ENCODE assay signal across 24 cellular contexts in the genomic region with DNA sequence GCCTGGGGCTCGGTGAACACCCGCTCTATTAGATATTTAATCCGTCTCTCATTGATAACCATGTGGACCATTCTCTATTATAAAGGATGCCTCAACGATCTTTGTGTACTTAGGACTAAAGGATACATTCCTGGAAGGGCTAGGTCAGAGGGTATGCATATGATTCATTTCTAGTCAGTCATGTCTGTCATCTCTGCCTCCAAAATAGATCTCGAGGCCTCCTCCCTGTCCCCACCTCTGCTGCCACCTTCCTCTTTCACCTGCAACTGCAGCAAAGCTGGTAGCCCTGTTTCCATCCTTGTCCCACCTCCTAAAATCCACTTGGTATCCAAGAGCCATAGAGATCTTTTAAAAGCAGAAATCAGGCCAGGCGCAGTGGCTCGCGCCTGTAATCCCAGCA.
DNase-seq lines count a peak whose midpoint lies in the region; ATAC-seq, FAIRE-seq and TF ChIP-seq lines count a peak whose summit lies in the region.
"Had no signal": no experiment of that assay in that cellular context is flagged by ENCODE, and none has a peak within 500 bp of the region (broad histone marks: within the 10 kb centered on the region; RNA-seq: fewer than 3 reads in every experiment).

No MANE protein-coding gene starts in this region.

- DNase-seq in HepG2 (ENCODE audit: low spot score), result peak; percentile 41
- DNase-seq in right lobe of liver, result no peak
- DNase-seq in RKO (ENCODE audit: low spot score), result peak; percentile 33
- DNase-seq in epithelial cell of proximal tubule (ENCODE audit: low read depth), result no peak
- no peak for DNase-seq in NCI-H1694 (lab: John Stamatoyannopoulos, UW)
- DNase-seq in activated effector memory CD4-positive, alpha-beta T cell treated with Interleukin-2 at 50 U/mL for 16 hours, result no peak
- no peak for DNase-seq in lower lobe of right lung
- DNase-seq: activated CD4-positive, alpha-beta memory T cell treated with anti-CD3 and anti-CD28 coated beads for 36 hours; activated CD4-positive, CD25-positive, alpha-beta regulatory T cell treated with anti-CD3 and anti-CD28 coated beads, Interleukin-2, amount 50 U/mL, for 72 hours; aorta; CD8-positive, alpha-beta T cell; DMS 273 treated with DMSO at 0.1 percent for 48 hours; hippocampal formation; Kasumi-1; natural killer cell; NCI-H1930; NCI-H524 treated with DMSO at 0.1 percent for 48 hours; Peyer's patch; stomach; tibial artery had no signal

- no peaks in the 10 kb centered on the region for H3K79me2 ChIP-seq in HepG2 (ENCODE audit: insufficient read depth, low read length)

- H3K27me3 ChIP-seq in HepG2 (ENCODE audit: control insufficient read depth in 1 of 2, insufficient read depth in 2 of 2, low read length in 2 of 2) (no peaks in the 10 kb centered on the region), right lobe of liver (no peaks in the 10 kb centered on the region), lower lobe of right lung (ENCODE audit: low read depth) (no peaks in the 10 kb centered on the region)
- H3K27me3 ChIP-seq: Peyer's patch, stomach, tibial artery had no signal

- no peak for TF ChIP-seq EP300 in HepG2 (IDR thresholded peaks at IDR 0.05; ENCODE audit: low read depth in 2 of 2, low read length in 2 of 2)
- no peak for TF ChIP-seq EP300 in HepG2 (CRISPR knock-in tag; IDR thresholded peaks at IDR 0.05; ENCODE audit: borderline replicate concordance)

- POLR2A ChIA-PET in HepG2 (lab: Yijun Ruan, JAX), result no interaction called here

- CTCF ChIA-PET in HepG2 (lab: Yijun Ruan, JAX; ENCODE audit: low intra/inter-chr PET ratio, low total read pairs), result no interaction called here

- no peaks in the 10 kb centered on the region for H4K20me1 ChIP-seq in HepG2 (ENCODE audit: insufficient read depth, low read length)

- TF ChIP-seq RAD21 in HepG2 (CRISPR knock-in tag; IDR thresholded peaks at IDR 0.05), result no peak

- in situ Hi-C loops in HepG2 (cut with HindIII; ENCODE audit: extremely low pct_ligation_motif_present, low pct_unique_long_range_greater_than_20kb), result no loop called here

- intact Hi-C loops in HepG2 (cut with micrococcal nuclease; ENCODE audit: unreplicated experiment), result no loop called here
- intact Hi-C loops in right lobe of liver (cut with DNase I), result no loop called here
- intact Hi-C loops in lower lobe of right lung (cut with DNase I), result no loop called here

- no peak overlapping the region for H3K9ac ChIP-seq in HepG2 (ENCODE audit: insufficient read depth, low read depth, low read length)

- no peaks in the 10 kb centered on the region for H3K36me3 ChIP-seq in HepG2 (replicated peaks in 1 of 2; ENCODE audit: control insufficient read depth in 1 of 2, insufficient read depth in 2 of 2, low read length in 2 of 2)
- no peaks in the 10 kb centered on the region for H3K36me3 ChIP-seq in right lobe of liver
- H3K36me3 ChIP-seq in lower lobe of right lung, result peaks cover 3% of the 10 kb centered on the region
- H3K36me3 ChIP-seq: Peyer's patch had no signal

- H2AFZ ChIP-seq in HepG2 (ENCODE audit: low read length), result no peak overlapping the region

- ATAC-seq in HepG2 (no peak), right lobe of liver (no peak), HG02981 (IDR thresholded peaks at IDR 0.05; ENCODE audit: unreplicated experiment) (no peak), lower lobe of right lung (no peak)
- ATAC-seq: CD8-positive, alpha-beta T cell; natural killer cell had no signal

- 83% methylated on average over 8 of the region's 8 CpGs for WGBS in HepG2 (ENCODE audit: low lambda C conversion rate)
- 90% methylated on average over 7 of the region's 8 CpGs for WGBS in right lobe of liver (ENCODE audit: insufficient coverage, low coverage, low lambda C conversion rate, missing lambda C conversion rate)

- FAIRE-seq in HepG2 (lab: Jason Lieb, UNC), result no peak
- FAIRE-seq: A204.1, endometrium, G401.6 had no signal

- H3K9me3 ChIP-seq in HepG2 (ENCODE audit: low read length) (no peaks in the 10 kb centered on the region), right lobe of liver (no peaks in the 10 kb centered on the region), lower lobe of right lung (no peaks in the 10 kb centered on the region)
- H3K9me3 ChIP-seq: Peyer's patch, stomach, tibial artery had no signal

- no peak overlapping the region for H3K4me3 ChIP-seq in HepG2 (replicated peaks in 1 of 3; ENCODE audit: insufficient read depth in 1 of 3, low read depth in 2 of 3, low read length in 3 of 3)
- H3K4me3 ChIP-seq in right lobe of liver, result no peak overlapping the region
- no peak overlapping the region for H3K4me3 ChIP-seq in epithelial cell of proximal tubule (ENCODE audit: low read depth, low read length)
- no peak overlapping the region for H3K4me3 ChIP-seq in lower lobe of right lung
- H3K4me3 ChIP-seq: Peyer's patch, stomach, tibial artery had no signal

- no TSS peak for BruUV-seq in HepG2 (replicated peaks; lab: Mats Ljungman, UMichigan)

- TF ChIP-seq POLR2A in HepG2 (IDR thresholded peaks at IDR 0.05; ENCODE audit: insufficient read depth in 1 of 2, low read depth in 2 of 2, low read length in 2 of 2) (no peak), right lobe of liver (IDR thresholded peaks at IDR 0.05) (no peak)

- H3K4me1 ChIP-seq in HepG2 (ENCODE audit: insufficient read depth, low read length), result peaks cover 1% of the 10 kb centered on the region
- H3K4me1 ChIP-seq in right lobe of liver, result no peaks in the 10 kb centered on the region
- H3K4me1 ChIP-seq in lower lobe of right lung, result no peaks in the 10 kb centered on the region
- H3K4me1 ChIP-seq: Peyer's patch, stomach had no signal

- no peak overlapping the region for H3K4me2 ChIP-seq in HepG2 (ENCODE audit: low read depth, low read length)

- no peak for TF ChIP-seq CTCF in HepG2 (CRISPR knock-in tag; IDR thresholded peaks at IDR 0.05)
- TF ChIP-seq CTCF in right lobe of liver (IDR thresholded peaks at IDR 0.05), result no peak
- peak; percentile 16 for TF ChIP-seq CTCF in epithelial cell of proximal tubule (conservative IDR thresholded peaks at IDR 0.05; ENCODE audit: low read depth, low read length)
- no peak for TF ChIP-seq CTCF in lower lobe of right lung (IDR thresholded peaks at IDR 0.05)

- H3K27ac ChIP-seq in HepG2 (ENCODE audit: extremely low read length, insufficient read depth, low read length) (no peak overlapping the region), right lobe of liver (no peak overlapping the region), lower lobe of right lung (no peak overlapping the region)
- H3K27ac ChIP-seq: Peyer's patch, stomach, tibial artery had no signal

TF ChIP-seq in HepG2, 621 proteins besides CTCF, POLR2A, EP300 and RAD21:
- TF ChIP-seq SMAD9 (CRISPR knock-in tag; IDR thresholded peaks at IDR 0.05) (no peak), SALL1 (CRISPR knock-in tag; IDR thresholded peaks at IDR 0.05) (no peak)

Comparison
In these comparisons a context has a peak if more than half of its experiments do, and no peak if none do; other contexts are left out.
1. DNase-seq: peak in HepG2 (single experiment) and RKO (single experiment); none in right lobe of liver (0 of 3), epithelial cell of proximal tubule (single experiment), NCI-H1694 (single experiment), activated effector memory CD4-positive, alpha-beta T cell treated with Interleukin-2 at 50 U/mL for 16 hours (single experiment) and lower lobe of right lung (single experiment).